In genomic region chr2:47323009-47323821, GRCh38 we compare ENCODE assay signal across 7 cellular contexts. TPM values are rescaled to one million over a fixed set of nuclear protein-coding genes. Genes with fewer than 3 reads are reported as not detected.
DNase-seq lines count a peak whose midpoint lies in the region; ATAC-seq and TF ChIP-seq lines count a peak whose summit lies in the region.

No MANE protein-coding gene starts in this region.

- no peaks in the 10 kb centered on the region for H3K36me3 ChIP-seq in right atrium auricular region
- no peaks in the 10 kb centered on the region for H3K36me3 ChIP-seq in gastrocnemius medialis

- in situ Hi-C loops in gastrocnemius medialis (cut with MboI; ENCODE audit: low sequenced_read_pairs in 4 of 4), result loop anchor here in 3 of 4 donors (5.0 to 10.0 kb wide), 3 partner anchors 48 to 331 kb away; no protein-coding TSS in a partner anchor

- DNase-seq in NCI-H146 (lab: John Stamatoyannopoulos, UW) (peak; percentile 65), T-cell (peak; percentile 10 to 65 (median 49)), amniotic epithelial cell (ENCODE audit: low read depth) (peak; percentile 51), right atrium auricular region (ENCODE audit: low spot score) (peak; percentile 82), gastrocnemius medialis (peak; percentile 43 to 57)

- TF ChIP-seq POLR2A in gastrocnemius medialis (IDR thresholded peaks at IDR 0.05), result no peak

- H3K9me3 ChIP-seq in right atrium auricular region, result no peaks in the 10 kb centered on the region
- H3K9me3 ChIP-seq in gastrocnemius medialis, result no peaks in the 10 kb centered on the region

- H3K27me3 ChIP-seq in right atrium auricular region, result no peaks in the 10 kb centered on the region
- H3K27me3 ChIP-seq in gastrocnemius medialis, result no peaks in the 10 kb centered on the region

- intact Hi-C loops in gastrocnemius medialis (cut with DNase I; ENCODE audit: low total_unique reads), result loop anchor here (1.0 to 10.0 kb wide), 2 partner anchors 51 to 248 kb away; no protein-coding TSS in a partner anchor

- H3K4me1 ChIP-seq in right atrium auricular region (peaks cover 0 to 7% of the 10 kb centered on the region in 2 donors), gastrocnemius medialis (peaks cover 3 to 4% of the 10 kb centered on the region in 2 donors)

- H3K27me3 Mint-ChIP-seq in T-cell, result peaks cover 0 to 10% of the 10 kb centered on the region in 2 donors

- no peaks in the 10 kb centered on the region for H3K4me1 Mint-ChIP-seq in T-cell

- no peak overlapping the region for H3K27ac Mint-ChIP-seq in T-cell

- no peaks in the 10 kb centered on the region for H3K36me3 Mint-ChIP-seq in T-cell

- H3K27ac ChIP-seq in right atrium auricular region, result no peak overlapping the region
- H3K27ac ChIP-seq in gastrocnemius medialis, result no peak overlapping the region

- POLR2A ChIA-PET in T-cell (lab: Charles Lee), result interaction anchor here (0.6 kb wide), 2 partner anchors 12 to 323 kb away, joined by 3 read pairs; no protein-coding TSS in a partner anchor

- CTCF ChIA-PET in T-cell (lab: Charles Lee), result interaction anchor here (0.6 to 2.0 kb wide), 10 partner anchors 9 to 1260 kb away, joined by 3 to 7 read pairs (median 4); no protein-coding TSS in a partner anchor

- no peak overlapping the region for H3K4me3 Mint-ChIP-seq in T-cell

- H3K9me3 Mint-ChIP-seq in T-cell, result no peaks in the 10 kb centered on the region

- H3K4me3 ChIP-seq in right atrium auricular region, result no peak overlapping the region
- no peak overlapping the region for H3K4me3 ChIP-seq in gastrocnemius medialis

- ATAC-seq in GM18498 (IDR thresholded peaks at IDR 0.05; ENCODE audit: unreplicated experiment) (peak; percentile 82), HG02642 (IDR thresholded peaks at IDR 0.05; ENCODE audit: poor library complexity, unreplicated experiment) (peak; percentile 84), T-cell (replicated peaks in 1 of 4) (peak; percentile 86 to 91 (median 88)), gastrocnemius medialis (peak; percentile 91)

- TF ChIP-seq CTCF in right atrium auricular region (IDR thresholded peaks at IDR 0.05) (peak; percentile 97), gastrocnemius medialis (IDR thresholded peaks at IDR 0.05 in 4 of 5, conservative IDR thresholded peaks at IDR 0.05 in 1 of 5) (peak; percentile 96 to 99 (median 98))

RNA-seq across cellular contexts. Expression of gene EPCAM, which starts 45.9 kb away (rescaled TPM):
- total RNA-seq in T-cell, result 1 to 10 TPM in 2 of 5 donors, under 1 TPM in 1, not detected in 2; 0.39 to 1.7 (median 1.6) TPM
- total RNA-seq in right atrium auricular region, result under 1 TPM in 1 of 2 donors, not detected in 1; 0.47 TPM
- 1 to 10 TPM in 1 of 4 donors, not detected in 3; 2.9 TPM for total RNA-seq in gastrocnemius medialis
